In genomic region chr3:111892070-111892469, GRCh38 we compare ENCODE assay signal across 27 cellular contexts. TPM values are rescaled to one million over a fixed set of nuclear protein-coding genes. Genes with fewer than 3 reads are reported as not detected.
A peak's percentile ranks its signal among the peaks of the same experiment; 100 is the strongest.
DNase-seq lines count a peak whose midpoint lies in the region; ATAC-seq, FAIRE-seq and TF ChIP-seq lines count a peak whose summit lies in the region.
"Had no signal": no experiment of that assay in that cellular context is flagged by ENCODE, and none has a peak within 500 bp of the region (broad histone marks: within the 10 kb centered on the region; RNA-seq: fewer than 3 reads in every experiment).

No MANE protein-coding gene starts in this region.

- H3K79me2 ChIP-seq in HepG2 (ENCODE audit: insufficient read depth, low read length) (peaks cover 2% of the 10 kb centered on the region), osteoblast (ENCODE audit: insufficient read depth, low read length) (peaks cover 84% of the 10 kb centered on the region)

- H2BK120ac ChIP-seq in IMR-90 (ENCODE audit: low read depth, low read length) = no peak overlapping the region

- intact Hi-C loops in HepG2 (cut with micrococcal nuclease; ENCODE audit: unreplicated experiment) = no loop called here
- intact Hi-C loops in right lobe of liver (cut with DNase I) = no loop called here
- intact Hi-C loops in IMR-90 (cut with micrococcal nuclease) = no loop called here
- intact Hi-C loops in left cardiac atrium (cut with DNase I) = no loop called here
- intact Hi-C loops in colonic mucosa (cut with DNase I) = no loop called here

- no peak overlapping the region for H4K91ac ChIP-seq in IMR-90 (ENCODE audit: insufficient read depth, low read depth, low read length)

- H2BK5ac ChIP-seq in IMR-90 (ENCODE audit: low read depth, low read length, poor library complexity, severe bottlenecking) = no peak overlapping the region

- TF ChIP-seq EP300 in HepG2 (IDR thresholded peaks at IDR 0.05; ENCODE audit: low read depth in 2 of 2, low read length in 2 of 2) = no peak
- no peak for TF ChIP-seq EP300 in HepG2 (CRISPR knock-in tag; IDR thresholded peaks at IDR 0.05; ENCODE audit: borderline replicate concordance)

- H2AFZ ChIP-seq in HepG2 (ENCODE audit: low read length) (no peak overlapping the region), IMR-90 (replicated peaks; ENCODE audit: low read length, poor library complexity) (no peak overlapping the region), osteoblast (ENCODE audit: low read length) (no peak overlapping the region)

- H3K27me3 ChIP-seq in HepG2 (ENCODE audit: control insufficient read depth in 1 of 2, insufficient read depth in 2 of 2, low read length in 2 of 2) (no peaks in the 10 kb centered on the region), right lobe of liver (no peaks in the 10 kb centered on the region), IMR-90 (ENCODE audit: control insufficient read depth, insufficient read depth, low read length) (no peaks in the 10 kb centered on the region), osteoblast (ENCODE audit: insufficient read depth, low read length) (no peaks in the 10 kb centered on the region), colonic mucosa (no peaks in the 10 kb centered on the region)
- H3K27me3 ChIP-seq: BE2C, BLaER1 had no signal

- H3K56ac ChIP-seq in IMR-90 (ENCODE audit: extremely low read depth, insufficient read depth, low read length) = no peak overlapping the region

- TF ChIP-seq CTCF in HepG2 (CRISPR knock-in tag; IDR thresholded peaks at IDR 0.05) (no peak), right lobe of liver (IDR thresholded peaks at IDR 0.05) (no peak), IMR-90 (conservative IDR thresholded peaks at IDR 0.05; ENCODE audit: low read depth, low read length) (no peak), osteoblast (IDR thresholded peaks at IDR 0.05; ENCODE audit: extremely low read depth, low read depth, low read length) (no peak), colonic mucosa (IDR thresholded peaks at IDR 0.05) (no peak)

- H3K4me3 ChIP-seq in HepG2 (replicated peaks in 1 of 3; ENCODE audit: insufficient read depth in 1 of 3, low read depth in 2 of 3, low read length in 3 of 3) = no peak overlapping the region
- no peak overlapping the region for H3K4me3 ChIP-seq in right lobe of liver
- no peak overlapping the region for H3K4me3 ChIP-seq in IMR-90 (ENCODE audit: insufficient read depth, low read depth, low read length)
- H3K4me3 ChIP-seq in osteoblast (ENCODE audit: insufficient read depth, low read length) = no peak overlapping the region
- no peak overlapping the region for H3K4me3 ChIP-seq in colonic mucosa
- H3K4me3 ChIP-seq: BLaER1, GM12878 had no signal

- in situ Hi-C loops in HepG2 (cut with HindIII; ENCODE audit: extremely low pct_ligation_motif_present, low pct_unique_long_range_greater_than_20kb) (no loop called here), IMR-90 (cut with MboI; ENCODE audit: low sequenced_read_pairs) (no loop called here)

- no peak overlapping the region for H3K4ac ChIP-seq in IMR-90 (ENCODE audit: low read depth, low read length)

- H3K4me1 ChIP-seq in HepG2 (ENCODE audit: insufficient read depth, low read length) = no peaks in the 10 kb centered on the region
- H3K4me1 ChIP-seq in right lobe of liver = no peaks in the 10 kb centered on the region
- no peaks in the 10 kb centered on the region for H3K4me1 ChIP-seq in IMR-90 (ENCODE audit: control insufficient read depth, insufficient read depth, low read length)
- H3K4me1 ChIP-seq in osteoblast (ENCODE audit: insufficient read depth, low read length) = peaks cover 4% of the 10 kb centered on the region
- H3K4me1 ChIP-seq in colonic mucosa = no peaks in the 10 kb centered on the region
- H3K4me1 ChIP-seq: BE2C, BLaER1 had no signal

- H2BK15ac ChIP-seq in IMR-90 (ENCODE audit: low read depth, low read length) = no peak overlapping the region

- dilution Hi-C loops in IMR-90 (cut with HindIII; ENCODE audit: low sequenced_read_pairs, unreplicated experiment) = no loop called here

- H3K9me3 ChIP-seq in HepG2 (ENCODE audit: low read length) (no peaks in the 10 kb centered on the region), right lobe of liver (no peaks in the 10 kb centered on the region), IMR-90 (ENCODE audit: control insufficient read depth, insufficient read depth, low read length) (no peaks in the 10 kb centered on the region), osteoblast (ENCODE audit: low read depth, low read length) (no peaks in the 10 kb centered on the region), colonic mucosa (no peaks in the 10 kb centered on the region)
- H3K9me3 ChIP-seq: BE2C, BLaER1 had no signal

- no peak overlapping the region for H2AK9ac ChIP-seq in IMR-90 (replicated peaks; ENCODE audit: low read depth, low read length, poor library complexity)

- peaks cover 4 to 8% of the 10 kb centered on the region in 2 experiments; a peak in 2 of 4 replicates for H3K79me1 ChIP-seq in IMR-90 (ENCODE audit: low read depth in 1 of 2, low read length in 2 of 2)

- H3K27ac ChIP-seq in HepG2 (ENCODE audit: extremely low read length, insufficient read depth, low read length) (no peak overlapping the region), right lobe of liver (no peak overlapping the region), IMR-90 (ENCODE audit: insufficient read depth, low read length) (no peak overlapping the region), osteoblast (ENCODE audit: low read depth, low read length) (no peak overlapping the region), colonic mucosa (no peak overlapping the region)
- H3K27ac ChIP-seq: 22Rv1, BLaER1 had no signal

- H4K20me1 ChIP-seq in HepG2 (ENCODE audit: insufficient read depth, low read length) (no peaks in the 10 kb centered on the region), IMR-90 (ENCODE audit: insufficient read depth, low read length) (no peaks in the 10 kb centered on the region), osteoblast (ENCODE audit: insufficient read depth, low read length) (peaks cover 36% of the 10 kb centered on the region)
- H4K20me1 ChIP-seq: BLaER1 had no signal

- DNase-seq in HepG2 (ENCODE audit: low spot score) (no peak), right lobe of liver (no peak), IMR-90 (no peak), osteoblast (ENCODE audit: insufficient read length, low spot score, missing footprints) (peak; percentile 43), left cardiac atrium (no peak), colonic mucosa (no peak), NCI-H2227 (lab: John Stamatoyannopoulos, UW; ENCODE audit: unreplicated experiment) (no peak)
- DNase-seq: ACHN; BE2C; C1 segment of cervical spinal cord; CD4-positive, alpha-beta memory T cell; CD4-positive, CD25-positive, alpha-beta regulatory T cell; CD8-positive, alpha-beta memory T cell; COR-L47; DMS 273 treated with DMSO at 0.1 percent for 48 hours; DMS153; DMS53; DMS79; DND-41; EL; GDM1 had no signal

- FAIRE-seq in HepG2 (lab: Jason Lieb, UNC) = no peak
- FAIRE-seq: GM12878, GM12892, GM18507 had no signal

- no peak overlapping the region for H4K5ac ChIP-seq in IMR-90 (ENCODE audit: low read depth, low read length)

- H3K4me2 ChIP-seq in HepG2 (ENCODE audit: low read depth, low read length) (no peak overlapping the region), IMR-90 (ENCODE audit: low read depth, low read length) (no peak overlapping the region), osteoblast (ENCODE audit: insufficient read depth, low read length) (no peak overlapping the region)
- H3K4me2 ChIP-seq: BLaER1 had no signal

- POLR2A ChIA-PET in HepG2 (lab: Yijun Ruan, JAX) = no interaction called here
- POLR2A ChIA-PET in IMR-90 (lab: Charles Lee; ENCODE audit: unreplicated experiment) = no interaction called here

- H3K18ac ChIP-seq in IMR-90 (ENCODE audit: low read depth, low read length) = no peak overlapping the region

- H3K9me1 ChIP-seq in IMR-90 (ENCODE audit: insufficient read depth, low read length) = no peaks in the 10 kb centered on the region

- ATAC-seq in HepG2 = no peak
- no peak for ATAC-seq in right lobe of liver
- ATAC-seq in IMR-90 (ENCODE audit: low read depth) = no peak
- no peak for ATAC-seq in left cardiac atrium
- ATAC-seq: GM12878 had no signal

- H3K9ac ChIP-seq in HepG2 (ENCODE audit: insufficient read depth, low read depth, low read length) (no peak overlapping the region), IMR-90 (ENCODE audit: low read depth, low read length) (no peak overlapping the region), colonic mucosa (ENCODE audit: low read depth in 2 of 2, low read length in 2 of 2) (no peak overlapping the region)
- H3K9ac ChIP-seq: BLaER1 had no signal

- H3K23ac ChIP-seq in IMR-90 (ENCODE audit: low read depth, low read length) = no peak overlapping the region

- BruUV-seq in HepG2 (replicated peaks; lab: Mats Ljungman, UMichigan) (no TSS peak), IMR-90 (replicated peaks; lab: Mats Ljungman, UMichigan) (no TSS peak)

- H3K36me3 ChIP-seq in HepG2 (replicated peaks in 1 of 2; ENCODE audit: control insufficient read depth in 1 of 2, insufficient read depth in 2 of 2, low read length in 2 of 2) = peaks cover 0 to 4% of the 10 kb centered on the region in 2 experiments; a peak in 1 of 5 replicates
- no peaks in the 10 kb centered on the region for H3K36me3 ChIP-seq in right lobe of liver
- peaks cover 3% of the 10 kb centered on the region; the same call in 1 of the 2 replicates for H3K36me3 ChIP-seq in IMR-90 (ENCODE audit: control insufficient read depth, insufficient read depth, low read length)
- H3K36me3 ChIP-seq in osteoblast (ENCODE audit: insufficient read depth, low read length) = peaks cover 10% of the 10 kb centered on the region
- H3K36me3 ChIP-seq in colonic mucosa = no peaks in the 10 kb centered on the region
- H3K36me3 ChIP-seq: BE2C, BLaER1 had no signal

- TF ChIP-seq RAD21 in HepG2 (CRISPR knock-in tag; IDR thresholded peaks at IDR 0.05) (no peak), IMR-90 (IDR thresholded peaks at IDR 0.05; ENCODE audit: low read length) (no peak)

- no peak overlapping the region for H2BK20ac ChIP-seq in IMR-90 (ENCODE audit: low read depth, low read length)

- 94% methylated on average over 2 of the region's 2 CpGs for WGBS in HepG2 (ENCODE audit: low lambda C conversion rate)
- 87% methylated on average over 2 of the region's 2 CpGs for WGBS in right lobe of liver (ENCODE audit: insufficient coverage, low coverage, low lambda C conversion rate, missing lambda C conversion rate)
- WGBS in IMR-90 (ENCODE audit: extremely low coverage in 2 of 2, insufficient read length in 1 of 2), 2 experiments = no CpG with 5 or more reads among the region's 2 CpGs

- H4K8ac ChIP-seq in IMR-90 (ENCODE audit: low read depth in 2 of 2, low read length in 2 of 2) = no peak overlapping the region

- CTCF ChIA-PET in HepG2 (lab: Yijun Ruan, JAX; ENCODE audit: low intra/inter-chr PET ratio, low total read pairs) (no interaction called here), IMR-90 (lab: Yijun Ruan, JAX) (no interaction called here)

- TF ChIP-seq POLR2A in HepG2 (IDR thresholded peaks at IDR 0.05; ENCODE audit: insufficient read depth in 1 of 2, low read depth in 2 of 2, low read length in 2 of 2) (no peak), right lobe of liver (IDR thresholded peaks at IDR 0.05) (no peak), IMR-90 (IDR thresholded peaks at IDR 0.05; ENCODE audit: low read depth, low read length) (no peak)

- no peak overlapping the region for H2AK5ac ChIP-seq in IMR-90 (ENCODE audit: low read depth, low read length)

- H3K14ac ChIP-seq in IMR-90 (replicated peaks; ENCODE audit: low read depth, low read length) = no peak overlapping the region

RNA-seq across cellular contexts. Expression of gene PHLDB2, which starts 33.0 kb away (rescaled TPM):
- total RNA-seq in HepG2 (2016; rRNA removed; fragmentation: Illumina TruSeq; extraction: Trizol) = 21.5 and 23.6 TPM in 2 replicates
- total RNA-seq in HepG2 (2016; cell fraction: cytosol; rRNA removed; fragmentation: Illumina TruSeq; extraction: Trizol; ENCODE audit: low read depth) = 6.9 and 8.0 TPM in 2 replicates
- 21.0 and 22.1 TPM in 2 replicates for total RNA-seq in HepG2 (2016; cell fraction: insoluble cytoplasmic fraction; rRNA removed; fragmentation: Illumina TruSeq; extraction: Trizol)
- 7.5 and 8.6 TPM in 2 replicates for total RNA-seq in HepG2 (2016; cell fraction: membrane; rRNA removed; fragmentation: Illumina TruSeq; extraction: Trizol)
- 47.1 and 49.2 TPM in 2 replicates for total RNA-seq in HepG2 (2016; cell fraction: nucleus; rRNA removed; fragmentation: Illumina TruSeq; extraction: Trizol)
- polyA plus RNA-seq in HepG2 (2011; rRNA removed) = 8.4 and 8.7 TPM in 2 replicates
- 4.0 and 4.6 TPM in 2 replicates for polyA plus RNA-seq in HepG2 (2011; cell fraction: cytosol; rRNA removed)
- 16.3 and 16.8 TPM in 2 replicates for polyA plus RNA-seq in HepG2 (2011; cell fraction: nucleus; rRNA removed)
- polyA plus RNA-seq in HepG2 (2012) = 8.4 and 12.0 TPM in 2 replicates
- polyA plus RNA-seq in HepG2 (2016; cell fraction: cytosol; fragmentation: Illumina TruSeq; extraction: Trizol; ENCODE audit: low read depth) = 0.75 and 0.92 TPM in 2 replicates
- polyA plus RNA-seq in HepG2 (2016; cell fraction: insoluble cytoplasmic fraction; fragmentation: Illumina TruSeq; extraction: Trizol; ENCODE audit: low read depth) = 17.4 and 18.0 TPM in 2 replicates
- polyA plus RNA-seq in HepG2 (2016; cell fraction: membrane; fragmentation: Illumina TruSeq; extraction: Trizol; ENCODE audit: low read depth) = 2.9 and 3.1 TPM in 2 replicates
- 34.5 and 36.8 TPM in 2 replicates for polyA plus RNA-seq in HepG2 (2016; cell fraction: nucleus; fragmentation: Illumina TruSeq; extraction: Trizol; ENCODE audit: insufficient read depth, low read depth)
- 27.7 and 69.1 TPM in 2 replicates for polyA minus RNA-seq in HepG2 (2011; rRNA and poly(A)+ RNA removed; ENCODE audit: low replicate concordance)
- polyA minus RNA-seq in HepG2 (2011; cell fraction: cytosol; rRNA and poly(A)+ RNA removed) = 12.6 and 13.0 TPM in 2 replicates
- polyA minus RNA-seq in HepG2 (2011; cell fraction: nucleus; rRNA and poly(A)+ RNA removed) = 99.5 and 104 TPM in 2 replicates
- 10 to 100 TPM; 21.9 to 40.6 (median 31.2) TPM for total RNA-seq in right lobe of liver
- 27.2 and 28.7 TPM in 2 replicates for total RNA-seq in IMR-90 (2012; rRNA removed)
- 8.0 and 10.6 TPM in 2 replicates for polyA plus RNA-seq in IMR-90 (2012; rRNA removed)
- polyA plus RNA-seq in IMR-90 (2012; cell fraction: cytosol; rRNA removed) = 2.4 and 2.9 TPM in 2 replicates
- 4.0 and 19.6 TPM in 2 replicates for polyA plus RNA-seq in IMR-90 (2012; cell fraction: nucleus; rRNA removed; ENCODE audit: low replicate concordance)
- total RNA-seq in osteoblast = 96.4 and 107 TPM in 2 replicates
- 10 to 100 TPM; 29.0 to 31.2 TPM for total RNA-seq in left cardiac atrium
- 10 to 100 TPM in 1 of 2 donors, 1 to 10 TPM in 1; 3.1 to 33.4 TPM for total RNA-seq in colonic mucosa
- total RNA-seq: G401 had no signal
